22 cellular contexts compared by ENCODE assay signal in genomic region chr12:61524851-61525250, GRCh38.
"Had no signal": no experiment of that assay in that cellular context is flagged by ENCODE, and none has a peak within 500 bp of the region (broad histone marks: within the 10 kb centered on the region; RNA-seq: fewer than 3 reads in every experiment).

No MANE protein-coding gene starts in this region.

- H3K27me3 ChIP-seq: MG63 had no signal

- H3K4me3 ChIP-seq: K562, MG63 had no signal

- ATAC-seq: HepG2, K562, SK-N-SH treated with all-trans-retinoic acid at 6 μM for 48 hours, T-helper 17 cell had no signal

- H3K36me3 ChIP-seq: MG63 had no signal

- DNase-seq: IMR-90, MG63, NCI-H1092 treated with DMSO at 0.1 percent for 48 hours, NCI-H1417 treated with DMSO at 0.1 percent for 48 hours, NCI-H146, NCI-H1694 treated with DMSO at 0.1 percent for 48 hours, NCI-H1930, NCI-H2081, NCI-H2107, NCI-H226, NCI-H446 treated with DMSO at 0.1 percent for 48 hours, NCI-H510A treated with DMSO at 0.1 percent for 48 hours, NCI-H69, NCI-H774, Right ventricle myocardium superior, RPMI8226, SIG-M5, T-helper 1 cell, T-helper 17 cell had no signal

- H3K9me3 ChIP-seq: MG63 had no signal
